ENCODE assay signal across 13 cellular contexts in genomic region chr12:24780969-24781368, GRCh38.
DNase-seq lines count a peak whose midpoint lies in the region; ATAC-seq and TF ChIP-seq lines count a peak whose summit lies in the region.
"Had no signal": no experiment of that assay in that cellular context is flagged by ENCODE, and none has a peak within 500 bp of the region (broad histone marks: within the 10 kb centered on the region; RNA-seq: fewer than 3 reads in every experiment).

No MANE protein-coding gene starts in this region.

- intact Hi-C loops in left lung (cut with DNase I) (no loop called here), Right ventricle myocardium inferior (cut with DNase I) (no loop called here), natural killer cell (cut with micrococcal nuclease) (no loop called here)

- no peaks in the 10 kb centered on the region for H3K9me3 Mint-ChIP-seq in natural killer cell
- H3K9me3 Mint-ChIP-seq: stimulated activated naive CD8-positive, alpha-beta T cell treated with anti-CD3 and anti-CD28 coated beads, Interleukin-15, Interleukin-2, amounts not matched to agents 100 ng/mL and 50 ng/mL, for 24 hours had no signal

- ATAC-seq in left lung (peak; percentile 34), HG03439 (IDR thresholded peaks at IDR 0.05; ENCODE audit: unreplicated experiment) (no peak), Right ventricle myocardium inferior (no peak), natural killer cell (no peak), GM21515 (IDR thresholded peaks at IDR 0.05; ENCODE audit: unreplicated experiment) (no peak)
- ATAC-seq: lower lobe of right lung had no signal

- H3K4me3 ChIP-seq in DOHH2 (ENCODE audit: low read length) (no peak overlapping the region), left lung (no peak overlapping the region)
- H3K4me3 ChIP-seq: lower lobe of right lung, skin epidermis had no signal

- H3K36me3 ChIP-seq in DOHH2 (ENCODE audit: control insufficient read depth, low read length) (no peaks in the 10 kb centered on the region), left lung (no peaks in the 10 kb centered on the region)
- H3K36me3 ChIP-seq: lower lobe of right lung had no signal

- no peak overlapping the region for H3K27ac Mint-ChIP-seq in natural killer cell
- H3K27ac Mint-ChIP-seq: stimulated activated naive CD8-positive, alpha-beta T cell treated with anti-CD3 and anti-CD28 coated beads, Interleukin-15, Interleukin-2, amounts not matched to agents 100 ng/mL and 50 ng/mL, for 24 hours had no signal

- TF ChIP-seq CTCF in DOHH2 (IDR thresholded peaks at IDR 0.05; ENCODE audit: low read depth, low read length, poor library complexity, severe bottlenecking) (peak; percentile 41), left lung (IDR thresholded peaks at IDR 0.05) (no peak), natural killer cell (IDR thresholded peaks at IDR 0.05) (no peak)

- no peaks in the 10 kb centered on the region for H3K79me2 ChIP-seq in DOHH2 (ENCODE audit: control insufficient read depth, low read length)

- H3F3A ChIP-seq in DOHH2 (ENCODE audit: control insufficient read depth, insufficient read depth) = no peaks in the 10 kb centered on the region

- peaks cover 10 to 33% of the 10 kb centered on the region in 2 donors for H3K27me3 Mint-ChIP-seq in natural killer cell (ENCODE audit: low read depth in 2 of 2)

- H3K27me3 ChIP-seq in DOHH2 (ENCODE audit: control insufficient read depth, low read length) (peaks cover 14% of the 10 kb centered on the region), left lung (no peaks in the 10 kb centered on the region)

- H3K27ac ChIP-seq in DOHH2 (ENCODE audit: low read depth, low read length) = no peak overlapping the region
- H3K27ac ChIP-seq in left lung = no peak overlapping the region
- H3K27ac ChIP-seq: lower lobe of right lung, skin epidermis had no signal

- no peaks in the 10 kb centered on the region for H3K9me3 ChIP-seq in DOHH2 (ENCODE audit: control insufficient read depth, insufficient read depth, low read length)
- no peaks in the 10 kb centered on the region for H3K9me3 ChIP-seq in left lung
- H3K9me3 ChIP-seq: lower lobe of right lung had no signal

- H3K9me2 ChIP-seq in DOHH2 (replicated peaks; ENCODE audit: control insufficient read depth, low read length) = no peaks in the 10 kb centered on the region

- H3K4me1 ChIP-seq in DOHH2 (ENCODE audit: control insufficient read depth, low read length) (no peaks in the 10 kb centered on the region), left lung (peaks cover 4 to 14% of the 10 kb centered on the region in 2 donors)

- H4K20me1 ChIP-seq in DOHH2 (ENCODE audit: control insufficient read depth, insufficient read depth, low read depth, low read length) = no peaks in the 10 kb centered on the region

- DNase-seq in HS-5 (ENCODE audit: low read depth) (peak; percentile 35), SW480 (ENCODE audit: low spot score) (peak; percentile 50), left lung (no peak), Right ventricle myocardium inferior (ENCODE audit: missing footprints) (no peak), natural killer cell (no peak)
- DNase-seq: activated CD4-positive, alpha-beta T cell treated with anti-CD3 and anti-CD28 coated beads for 1 hour; activated naive CD4-positive, alpha-beta T cell treated with anti-CD3 and anti-CD28 coated beads, Interleukin-2, amount 50 U/mL, for 16 hours; lower lobe of right lung had no signal

- no peak overlapping the region for H3K4me3 Mint-ChIP-seq in natural killer cell
- H3K4me3 Mint-ChIP-seq: stimulated activated naive CD8-positive, alpha-beta T cell treated with anti-CD3 and anti-CD28 coated beads, Interleukin-15, Interleukin-2, amounts not matched to agents 100 ng/mL and 50 ng/mL, for 24 hours had no signal

- no peaks in the 10 kb centered on the region for H3K4me1 Mint-ChIP-seq in natural killer cell

- no peaks in the 10 kb centered on the region for H3K36me3 Mint-ChIP-seq in natural killer cell

- H3K4me2 ChIP-seq in DOHH2 (ENCODE audit: low read length) = no peak overlapping the region

Comparison
In these comparisons a context has a peak if more than half of its experiments do, and no peak if none do; other contexts are left out.
1. DNase-seq: peak in HS-5 (single experiment) and SW480 (single experiment); none in left lung (0 of 2), Right ventricle myocardium inferior (single experiment) and natural killer cell (single experiment).